1 cellular context compared by ENCODE assay signal in genomic region chr11:95067042-95067827, GRCh38.
A peak's percentile ranks its signal among the peaks of the same experiment; 100 is the strongest.
TF ChIP-seq lines count a peak whose summit lies in the region.

No MANE protein-coding gene starts in this region.

TF ChIP-seq in HepG2, 621 proteins besides CTCF, POLR2A, EP300 and RAD21 (continued from another document and continues in another):
- no peak for TF ChIP-seq ZUFSP (CRISPR knock-in tag; IDR thresholded peaks at IDR 0.05; ENCODE audit: borderline replicate concordance)
- TF ChIP-seq ZNF879 (CRISPR knock-in tag; IDR thresholded peaks at IDR 0.05): no peak
- no peak for TF ChIP-seq FOXK2 (IDR thresholded peaks at IDR 0.05)
- TF ChIP-seq, protein P1, sequence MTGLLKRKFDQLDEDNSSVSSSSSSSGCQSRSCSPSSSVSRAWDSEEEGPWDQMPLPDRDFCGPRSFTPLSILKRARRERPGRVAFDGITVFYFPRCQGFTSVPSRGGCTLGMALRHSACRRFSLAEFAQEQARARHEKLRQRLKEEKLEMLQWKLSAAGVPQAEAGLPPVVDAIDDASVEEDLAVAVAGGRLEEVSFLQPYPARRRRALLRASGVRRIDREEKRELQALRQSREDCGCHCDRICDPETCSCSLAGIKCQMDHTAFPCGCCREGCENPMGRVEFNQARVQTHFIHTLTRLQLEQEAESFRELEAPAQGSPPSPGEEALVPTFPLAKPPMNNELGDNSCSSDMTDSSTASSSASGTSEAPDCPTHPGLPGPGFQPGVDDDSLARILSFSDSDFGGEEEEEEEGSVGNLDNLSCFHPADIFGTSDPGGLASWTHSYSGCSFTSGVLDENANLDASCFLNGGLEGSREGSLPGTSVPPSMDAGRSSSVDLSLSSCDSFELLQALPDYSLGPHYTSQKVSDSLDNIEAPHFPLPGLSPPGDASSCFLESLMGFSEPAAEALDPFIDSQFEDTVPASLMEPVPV (CRISPR knock-in tag; IDR thresholded peaks at IDR 0.05): no peak; the same call in 1 of the 2 replicates
- no peak for TF ChIP-seq FOXJ3 (CRISPR knock-in tag; IDR thresholded peaks at IDR 0.05; ENCODE audit: borderline replicate concordance)
- TF ChIP-seq PHF8 (CRISPR knock-in tag; IDR thresholded peaks at IDR 0.05): peak; percentile 86
- TF ChIP-seq, protein P2, sequence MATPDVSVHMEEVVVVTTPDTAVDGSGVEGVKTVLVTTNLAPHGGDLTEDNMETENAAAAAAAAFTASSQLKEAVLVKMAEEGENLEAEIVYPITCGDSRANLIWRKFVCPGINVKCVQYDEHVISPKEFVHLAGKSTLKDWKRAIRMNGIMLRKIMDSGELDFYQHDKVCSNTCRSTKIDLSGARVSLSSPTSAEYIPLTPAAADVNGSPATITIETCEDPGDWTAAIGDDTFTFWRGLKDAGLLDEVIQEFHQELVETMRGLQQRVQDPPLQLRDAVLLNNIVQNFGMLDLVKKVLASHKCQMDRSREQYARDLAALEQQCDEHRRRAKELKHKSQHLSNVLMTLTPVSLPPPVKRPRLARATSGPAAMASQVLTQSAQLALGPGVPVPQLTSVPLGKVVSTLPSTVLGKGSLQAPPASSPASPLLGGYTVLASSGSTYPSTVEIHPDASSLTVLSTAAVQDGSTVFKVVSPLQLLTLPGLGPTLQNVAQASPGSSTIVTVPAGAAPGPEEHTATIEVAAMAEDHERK (CRISPR knock-in tag; IDR thresholded peaks at IDR 0.05; ENCODE audit: low read depth): no peak
- no peak for TF ChIP-seq MEIS2 (CRISPR knock-in tag; IDR thresholded peaks at IDR 0.05)
- TF ChIP-seq FOSL1 (CRISPR knock-in tag; IDR thresholded peaks at IDR 0.05; ENCODE audit: borderline replicate concordance): no peak
- TF ChIP-seq, protein P3, sequence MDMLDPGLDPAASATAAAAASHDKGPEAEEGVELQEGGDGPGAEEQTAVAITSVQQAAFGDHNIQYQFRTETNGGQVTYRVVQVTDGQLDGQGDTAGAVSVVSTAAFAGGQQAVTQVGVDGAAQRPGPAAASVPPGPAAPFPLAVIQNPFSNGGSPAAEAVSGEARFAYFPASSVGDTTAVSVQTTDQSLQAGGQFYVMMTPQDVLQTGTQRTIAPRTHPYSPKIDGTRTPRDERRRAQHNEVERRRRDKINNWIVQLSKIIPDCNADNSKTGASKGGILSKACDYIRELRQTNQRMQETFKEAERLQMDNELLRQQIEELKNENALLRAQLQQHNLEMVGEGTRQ (IDR thresholded peaks at IDR 0.05; ENCODE audit: low read depth, low read length): no peak
- TF ChIP-seq, protein P3 (CRISPR knock-in tag; IDR thresholded peaks at IDR 0.05; ENCODE audit: borderline replicate concordance): no peak
- TF ChIP-seq, protein P4, sequence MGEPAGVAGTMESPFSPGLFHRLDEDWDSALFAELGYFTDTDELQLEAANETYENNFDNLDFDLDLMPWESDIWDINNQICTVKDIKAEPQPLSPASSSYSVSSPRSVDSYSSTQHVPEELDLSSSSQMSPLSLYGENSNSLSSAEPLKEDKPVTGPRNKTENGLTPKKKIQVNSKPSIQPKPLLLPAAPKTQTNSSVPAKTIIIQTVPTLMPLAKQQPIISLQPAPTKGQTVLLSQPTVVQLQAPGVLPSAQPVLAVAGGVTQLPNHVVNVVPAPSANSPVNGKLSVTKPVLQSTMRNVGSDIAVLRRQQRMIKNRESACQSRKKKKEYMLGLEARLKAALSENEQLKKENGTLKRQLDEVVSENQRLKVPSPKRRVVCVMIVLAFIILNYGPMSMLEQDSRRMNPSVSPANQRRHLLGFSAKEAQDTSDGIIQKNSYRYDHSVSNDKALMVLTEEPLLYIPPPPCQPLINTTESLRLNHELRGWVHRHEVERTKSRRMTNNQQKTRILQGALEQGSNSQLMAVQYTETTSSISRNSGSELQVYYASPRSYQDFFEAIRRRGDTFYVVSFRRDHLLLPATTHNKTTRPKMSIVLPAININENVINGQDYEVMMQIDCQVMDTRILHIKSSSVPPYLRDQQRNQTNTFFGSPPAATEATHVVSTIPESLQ (CRISPR knock-in tag; conservative IDR thresholded peaks at IDR 0.05): no peak
- TF ChIP-seq CBX2 (IDR thresholded peaks at IDR 0.05; ENCODE audit: low read depth, low read length): no peak
- 0 out of 2 replicates have a peak, but pooled peaks have one; percentile 61 for TF ChIP-seq CBX2 (CRISPR knock-in tag; IDR thresholded peaks at IDR 0.05; ENCODE audit: low read depth)
- no peak for TF ChIP-seq SUZ12 (IDR thresholded peaks at IDR 0.05; ENCODE audit: low read depth, low read length)
- TF ChIP-seq ZNF124 (CRISPR knock-in tag; IDR thresholded peaks at IDR 0.05): 0 out of 2 replicates have a peak, but pooled peaks have one; percentile 52
- peak; percentile 66 for TF ChIP-seq PHF20 (CRISPR knock-in tag; IDR thresholded peaks at IDR 0.05)
- TF ChIP-seq DPF2 (CRISPR knock-in tag; IDR thresholded peaks at IDR 0.05; ENCODE audit: borderline replicate concordance, low read depth): no peak
- TF ChIP-seq TOPORS (CRISPR knock-in tag; IDR thresholded peaks at IDR 0.05): peak; percentile 76; the same call in 1 of the 2 replicates
- 0 out of 2 replicates have a peak, but pooled peaks have one; percentile 16 for TF ChIP-seq ZNF616 (CRISPR knock-in tag; IDR thresholded peaks at IDR 0.05; ENCODE audit: low read depth)
- 0 out of 2 replicates have a peak, but pooled peaks have one; percentile 43 for TF ChIP-seq TOE1 (CRISPR knock-in tag; IDR thresholded peaks at IDR 0.05)
- TF ChIP-seq KDM4B (CRISPR knock-in tag; IDR thresholded peaks at IDR 0.05): peak; percentile 33; the same call in 1 of the 2 replicates
- peak; percentile 31; the same call in 1 of the 2 replicates for TF ChIP-seq ZNF337 (CRISPR knock-in tag; IDR thresholded peaks at IDR 0.05; ENCODE audit: borderline replicate concordance, low read depth)
- TF ChIP-seq PPARG (CRISPR knock-in tag; conservative IDR thresholded peaks at IDR 0.05): no peak
- TF ChIP-seq KMT2B (CRISPR knock-in tag; IDR thresholded peaks at IDR 0.05): peak; percentile 69
- TF ChIP-seq ARNT (IDR thresholded peaks at IDR 0.05): no peak
- no peak for TF ChIP-seq PREB (CRISPR knock-in tag; IDR thresholded peaks at IDR 0.05)
- no peak for TF ChIP-seq MTA3 (CRISPR knock-in tag; IDR thresholded peaks at IDR 0.05)
- peak; percentile 90; the same call in 1 of the 2 replicates for TF ChIP-seq ZNF343 (CRISPR knock-in tag; IDR thresholded peaks at IDR 0.05)
- TF ChIP-seq ZNF703 (CRISPR knock-in tag; IDR thresholded peaks at IDR 0.05; ENCODE audit: borderline replicate concordance): 0 out of 2 replicates have a peak, but pooled peaks have one; percentile 78
- TF ChIP-seq ZEB1 (IDR thresholded peaks at IDR 0.05; ENCODE audit: insufficient replicate concordance, low read depth): no peak
- TF ChIP-seq THRA (CRISPR knock-in tag; IDR thresholded peaks at IDR 0.05; ENCODE audit: borderline replicate concordance): no peak
- TF ChIP-seq PTBP1 (IDR thresholded peaks at IDR 0.05; ENCODE audit: low read depth, low read length, poor library complexity, severe bottlenecking): no peak
- TF ChIP-seq TBX3 (IDR thresholded peaks at IDR 0.05; ENCODE audit: borderline replicate concordance): no peak; the same call in 1 of the 2 replicates
- TF ChIP-seq RNF2 (conservative IDR thresholded peaks at IDR 0.05; ENCODE audit: low read depth): no peak; the same call in 1 of the 2 replicates
- 0 out of 2 replicates have a peak, but pooled peaks have one; percentile 27 for TF ChIP-seq JUN (CRISPR knock-in tag; IDR thresholded peaks at IDR 0.05)
- no peak for TF ChIP-seq CBX1 (IDR thresholded peaks at IDR 0.05; ENCODE audit: low read depth)
- TF ChIP-seq, protein P5, sequence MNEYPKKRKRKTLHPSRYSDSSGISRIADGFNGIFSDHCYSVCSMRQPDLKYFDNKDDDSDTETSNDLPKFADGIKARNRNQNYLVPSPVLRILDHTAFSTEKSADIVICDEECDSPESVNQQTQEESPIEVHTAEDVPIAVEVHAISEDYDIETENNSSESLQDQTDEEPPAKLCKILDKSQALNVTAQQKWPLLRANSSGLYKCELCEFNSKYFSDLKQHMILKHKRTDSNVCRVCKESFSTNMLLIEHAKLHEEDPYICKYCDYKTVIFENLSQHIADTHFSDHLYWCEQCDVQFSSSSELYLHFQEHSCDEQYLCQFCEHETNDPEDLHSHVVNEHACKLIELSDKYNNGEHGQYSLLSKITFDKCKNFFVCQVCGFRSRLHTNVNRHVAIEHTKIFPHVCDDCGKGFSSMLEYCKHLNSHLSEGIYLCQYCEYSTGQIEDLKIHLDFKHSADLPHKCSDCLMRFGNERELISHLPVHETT (CRISPR knock-in tag; conservative IDR thresholded peaks at IDR 0.05): peak; percentile 69; the same call in 1 of the 2 replicates
- no peak for TF ChIP-seq GPN1 (CRISPR knock-in tag; IDR thresholded peaks at IDR 0.05; ENCODE audit: borderline replicate concordance)
- no peak for TF ChIP-seq THAP11 (CRISPR knock-in tag; IDR thresholded peaks at IDR 0.05)
- TF ChIP-seq ZNF20 (CRISPR knock-in tag; IDR thresholded peaks at IDR 0.05): no peak
- no peak for TF ChIP-seq MIER2 (CRISPR knock-in tag; IDR thresholded peaks at IDR 0.05)
- TF ChIP-seq ZNF746 (CRISPR knock-in tag; IDR thresholded peaks at IDR 0.05): no peak
- no peak for TF ChIP-seq ZNF136 (CRISPR knock-in tag; IDR thresholded peaks at IDR 0.05; ENCODE audit: low read depth)
- peak; percentile 68; the same call in 1 of the 2 replicates for TF ChIP-seq MEIS1 (CRISPR knock-in tag; IDR thresholded peaks at IDR 0.05; ENCODE audit: borderline replicate concordance)
- no peak for TF ChIP-seq ZSCAN30 (CRISPR knock-in tag; IDR thresholded peaks at IDR 0.05)
- TF ChIP-seq SMC3 (IDR thresholded peaks at IDR 0.05; ENCODE audit: low read length): no peak
- TF ChIP-seq ZNF597 (CRISPR knock-in tag; IDR thresholded peaks at IDR 0.05): no peak
- no peak for TF ChIP-seq ZNF292 (CRISPR knock-in tag; IDR thresholded peaks at IDR 0.05; ENCODE audit: borderline replicate concordance, low read depth)
- peak; percentile 75; the same call in 1 of the 2 replicates for TF ChIP-seq RXRA (CRISPR knock-in tag; IDR thresholded peaks at IDR 0.05)
- no peak for TF ChIP-seq ZNF713 (CRISPR knock-in tag; IDR thresholded peaks at IDR 0.05)
- TF ChIP-seq ASH2L (IDR thresholded peaks at IDR 0.05; ENCODE audit: insufficient read length, low read depth, low read length): peak; percentile 78
- TF ChIP-seq FOSL2 (CRISPR knock-in tag; IDR thresholded peaks at IDR 0.05): peak; percentile 20
- peak; percentile 95 for TF ChIP-seq TAF1 (CRISPR knock-in tag; IDR thresholded peaks at IDR 0.05)
- TF ChIP-seq ZBTB2 (CRISPR knock-in tag; IDR thresholded peaks at IDR 0.05; ENCODE audit: low read depth): no peak
- no peak for TF ChIP-seq ZNF180 (CRISPR knock-in tag; IDR thresholded peaks at IDR 0.05; ENCODE audit: borderline replicate concordance, low read depth)
- TF ChIP-seq ZNF772 (CRISPR knock-in tag; IDR thresholded peaks at IDR 0.05): peak; percentile 19
- no peak for TF ChIP-seq ZNF367 (CRISPR knock-in tag; IDR thresholded peaks at IDR 0.05; ENCODE audit: borderline replicate concordance)
